ENCODE assay signal across 26 cellular contexts in genomic region chr4:121829511-121829910, GRCh38.
"Had no signal": no experiment of that assay in that cellular context is flagged by ENCODE, and none has a peak within 500 bp of the region (broad histone marks: within the 10 kb centered on the region; RNA-seq: fewer than 3 reads in every experiment).

No MANE protein-coding gene starts in this region.

- H3K4me2 ChIP-seq: hepatocyte had no signal

- H3K9me3 Mint-ChIP-seq: dendritic cell treated with granulocyte-macrophage colony-stimulating factor and Interleukin-4, amounts not matched to agents 40 ng/mL and 50 ng/mL, for 4 days; naive thymus-derived CD4-positive, alpha-beta T cell; stimulated activated memory B cell treated with anti-CD40 and anti-IgM and Interleukin-4, amounts not matched to agents 10 μg/mL and 1 μg/mL and 100 μg/mL, for 72 hours; stimulated activated naive CD8-positive, alpha-beta T cell treated with anti-CD3 and anti-CD28 coated beads, Interleukin-15, Interleukin-2, amounts not matched to agents 100 ng/mL and 50 ng/mL, for 24 hours had no signal

- H3K27me3 ChIP-seq: esophagus squamous epithelium, hepatocyte, pancreas, spleen, testis, tibial nerve, upper lobe of right lung, vagina had no signal

- H3K27me3 Mint-ChIP-seq: dendritic cell treated with granulocyte-macrophage colony-stimulating factor and Interleukin-4, amounts not matched to agents 40 ng/mL and 50 ng/mL, for 4 days; naive thymus-derived CD4-positive, alpha-beta T cell; progenitor cell of endocrine pancreas; stimulated activated memory B cell treated with anti-CD40 and anti-IgM and Interleukin-4, amounts not matched to agents 10 μg/mL and 1 μg/mL and 100 μg/mL, for 72 hours; stimulated activated naive CD8-positive, alpha-beta T cell treated with anti-CD3 and anti-CD28 coated beads, Interleukin-15, Interleukin-2, amounts not matched to agents 100 ng/mL and 50 ng/mL, for 24 hours had no signal

- H3K9me3 ChIP-seq: esophagus squamous epithelium, pancreas, spleen, testis, tibial nerve, upper lobe of right lung, vagina had no signal

- H3K4me3 ChIP-seq: esophagus squamous epithelium, hepatocyte, lung, pancreas, spleen, testis, tibial nerve, upper lobe of right lung, vagina had no signal

- H3K79me2 ChIP-seq: hepatocyte had no signal

- ATAC-seq: left colon; left ventricle myocardium superior; naive thymus-derived CD4-positive, alpha-beta T cell; pancreas; right cardiac atrium; stimulated activated memory B cell treated with anti-CD40 and anti-IgM and Interleukin-4, amounts not matched to agents 10 μg/mL and 1 μg/mL and 100 μg/mL, for 72 hours; upper lobe of right lung had no signal

- H3K27ac Mint-ChIP-seq: dendritic cell treated with granulocyte-macrophage colony-stimulating factor and Interleukin-4, amounts not matched to agents 40 ng/mL and 50 ng/mL, for 4 days; naive thymus-derived CD4-positive, alpha-beta T cell; progenitor cell of endocrine pancreas; stimulated activated memory B cell treated with anti-CD40 and anti-IgM and Interleukin-4, amounts not matched to agents 10 μg/mL and 1 μg/mL and 100 μg/mL, for 72 hours; stimulated activated naive CD8-positive, alpha-beta T cell treated with anti-CD3 and anti-CD28 coated beads, Interleukin-15, Interleukin-2, amounts not matched to agents 100 ng/mL and 50 ng/mL, for 24 hours had no signal

- H3K4me1 Mint-ChIP-seq: stimulated activated memory B cell treated with anti-CD40 and anti-IgM and Interleukin-4, amounts not matched to agents 10 μg/mL and 1 μg/mL and 100 μg/mL, for 72 hours had no signal

- H3K27ac ChIP-seq: esophagus squamous epithelium, hepatocyte, pancreas, spleen, testis, tibial nerve, upper lobe of right lung, vagina had no signal

- FAIRE-seq: colon, pancreas had no signal

- DNase-seq: esophagus squamous epithelium; foreskin melanocyte; head of caudate nucleus; left colon; left ventricle myocardium superior; mesenchymal stem cell; midbrain; naive thymus-derived CD4-positive, alpha-beta T cell; nucleus accumbens; pancreas; right cardiac atrium; spleen; stimulated activated CD4-positive, alpha-beta T cell treated with anti-CD3 and anti-CD28 coated beads, Interleukin-15, amount 100 ng/mL, for 24 hours; stimulated activated CD4-positive, alpha-beta T cell treated with anti-CD3 and anti-CD28 coated beads, Interleukin-1b, Interleukin-23, amount 100 ng/mL, for 48 hours; stimulated activated CD4-positive, alpha-beta T cell treated with anti-CD3 and anti-CD28 coated beads, Interleukin-4, amount 100 ng/mL, for 24 hours; testis; upper lobe of right lung had no signal

- H3K4me1 ChIP-seq: testis, upper lobe of right lung, vagina had no signal

- H2AFZ ChIP-seq: hepatocyte had no signal

- H3K4me3 Mint-ChIP-seq: dendritic cell treated with granulocyte-macrophage colony-stimulating factor and Interleukin-4, amounts not matched to agents 40 ng/mL and 50 ng/mL, for 4 days; naive thymus-derived CD4-positive, alpha-beta T cell; stimulated activated memory B cell treated with anti-CD40 and anti-IgM and Interleukin-4, amounts not matched to agents 10 μg/mL and 1 μg/mL and 100 μg/mL, for 72 hours; stimulated activated naive CD8-positive, alpha-beta T cell treated with anti-CD3 and anti-CD28 coated beads, Interleukin-15, Interleukin-2, amounts not matched to agents 100 ng/mL and 50 ng/mL, for 24 hours had no signal
